1 cellular context compared by ENCODE assay signal in genomic region chr4:158166701-158167100, GRCh38.
TF ChIP-seq lines count a peak whose summit lies in the region.

No MANE protein-coding gene starts in this region.

TF ChIP-seq in HepG2, 621 proteins besides CTCF, POLR2A, EP300 and RAD21:
- no peak for TF ChIP-seq ZNF607 (CRISPR knock-in tag; IDR thresholded peaks at IDR 0.05; ENCODE audit: borderline replicate concordance)
- no peak for TF ChIP-seq CAMTA2 (CRISPR knock-in tag; IDR thresholded peaks at IDR 0.05; ENCODE audit: borderline replicate concordance)
- no peak for TF ChIP-seq HNRNPL (IDR thresholded peaks at IDR 0.05; ENCODE audit: low read depth, low read length)
- no peak for TF ChIP-seq ZFP36L1 (CRISPR knock-in tag; IDR thresholded peaks at IDR 0.05)
- no peak for TF ChIP-seq ZNF333 (CRISPR knock-in tag; IDR thresholded peaks at IDR 0.05; ENCODE audit: borderline replicate concordance)
- TF ChIP-seq ZNF543 (CRISPR knock-in tag; IDR thresholded peaks at IDR 0.05), result no peak
- no peak for TF ChIP-seq RFX1 (IDR thresholded peaks at IDR 0.05)
